17 cellular contexts compared by ENCODE assay signal in genomic region chr11:104565581-104565956, GRCh38.
DNase-seq lines count a peak whose midpoint lies in the region; ATAC-seq, FAIRE-seq and TF ChIP-seq lines count a peak whose summit lies in the region.
"Had no signal": no experiment of that assay in that cellular context is flagged by ENCODE, and none has a peak within 500 bp of the region (broad histone marks: within the 10 kb centered on the region; RNA-seq: fewer than 3 reads in every experiment).

No MANE protein-coding gene starts in this region.

- no peaks in the 10 kb centered on the region for H3K4me1 Mint-ChIP-seq in nephron
- H3K4me1 Mint-ChIP-seq: CD14-positive monocyte had no signal

- no peaks in the 10 kb centered on the region for H4K20me1 ChIP-seq in OCI-LY3 (ENCODE audit: insufficient read depth, low read length)

- H3K27me3 ChIP-seq in OCI-LY3 (ENCODE audit: low read depth, low read length) = no peaks in the 10 kb centered on the region
- no peaks in the 10 kb centered on the region for H3K27me3 ChIP-seq in body of pancreas

- TF ChIP-seq CTCF in OCI-LY3 (IDR thresholded peaks at IDR 0.05; ENCODE audit: low read depth, low read length) (no peak), nephron (IDR thresholded peaks at IDR 0.05; ENCODE audit: unreplicated experiment in 3 of 3) (no peak), body of pancreas (IDR thresholded peaks at IDR 0.05) (no peak), kidney (IDR thresholded peaks at IDR 0.05; ENCODE audit: borderline replicate concordance, extremely low read depth, insufficient read depth) (no peak)

- H3K4me2 ChIP-seq in OCI-LY3 (ENCODE audit: low read length) = peak overlapping the region; percentile 24; the same call in 1 of the 2 replicates

- WGBS in body of pancreas, 2 donors = 21 to 29% methylated on average over 1 of the region's 1 CpG

- no peaks in the 10 kb centered on the region for H3K36me3 ChIP-seq in OCI-LY3 (replicated peaks; ENCODE audit: low read depth, low read length)
- no peaks in the 10 kb centered on the region for H3K36me3 ChIP-seq in body of pancreas (replicated peaks in 1 of 2; ENCODE audit: insufficient read depth in 1 of 2, low read depth in 2 of 2)
- H3K36me3 ChIP-seq in kidney (ENCODE audit: control insufficient read depth in 1 of 2, insufficient read depth in 2 of 2, low read length in 2 of 2) = no peaks in the 10 kb centered on the region

- no peak for TF ChIP-seq POLR2A in body of pancreas (IDR thresholded peaks at IDR 0.05)

- peak; percentile 25 for DNase-seq in DMS53 (lab: John Stamatoyannopoulos, UW)
- no peak for DNase-seq in DMS53 treated with DMSO at 0.1 percent for 48 hours (lab: John Stamatoyannopoulos, UW; ENCODE audit: unreplicated experiment)
- no peak for DNase-seq in body of pancreas
- no peak for DNase-seq in cerebellar nuclear complex (lab: John Stamatoyannopoulos, UW)
- no peak for DNase-seq in kidney
- DNase-seq in NCI-H526 (lab: John Stamatoyannopoulos, UW) = no peak
- DNase-seq: CD8-positive, alpha-beta T cell; COR-L47; DMS79; HCEC 1CT had no signal

- H3K4me3 ChIP-seq in OCI-LY3 (ENCODE audit: low read length) (no peak overlapping the region), body of pancreas (no peak overlapping the region), kidney (ENCODE audit: low read length in 2 of 2) (no peak overlapping the region)
- H3K4me3 ChIP-seq: K562 had no signal

- no peak for ATAC-seq in body of pancreas
- ATAC-seq: CD8-positive, alpha-beta T cell; K562 had no signal

- H3K27ac ChIP-seq in OCI-LY3 (ENCODE audit: low read length) (no peak overlapping the region), body of pancreas (no peak overlapping the region), kidney (ENCODE audit: low read depth in 2 of 2, low read length in 2 of 2) (no peak overlapping the region)
- H3K27ac ChIP-seq: 22Rv1 had no signal

- peaks cover 4% of the 10 kb centered on the region for H3K36me3 Mint-ChIP-seq in nephron (ENCODE audit: low read depth)
- H3K36me3 Mint-ChIP-seq: CD14-positive monocyte; CD8-positive, alpha-beta T cell had no signal

- H3K9me3 Mint-ChIP-seq in nephron = peaks cover 19% of the 10 kb centered on the region

- no peaks in the 10 kb centered on the region for H3K79me2 ChIP-seq in OCI-LY3 (ENCODE audit: low read length)

- H2AFZ ChIP-seq in OCI-LY3 (ENCODE audit: low read depth, low read length) = no peak overlapping the region

- no peak overlapping the region for H3K4me3 Mint-ChIP-seq in nephron
- H3K4me3 Mint-ChIP-seq: CD14-positive monocyte; CD8-positive, alpha-beta T cell had no signal

- intact Hi-C loops in body of pancreas (cut with DNase I) = no loop called here
- intact Hi-C loops in kidney (cut with DNase I) = no loop called here

- H3K9ac ChIP-seq in OCI-LY3 (ENCODE audit: low read length) (no peak overlapping the region), kidney (ENCODE audit: low read length in 2 of 2) (no peak overlapping the region)

- no peaks in the 10 kb centered on the region for H3K27me3 Mint-ChIP-seq in nephron (ENCODE audit: low read depth)

- H3K9me3 ChIP-seq in OCI-LY3 (ENCODE audit: insufficient read depth, low read length) (no peaks in the 10 kb centered on the region), body of pancreas (no peaks in the 10 kb centered on the region), kidney (ENCODE audit: control insufficient read depth in 1 of 2, low read length in 2 of 2) (no peaks in the 10 kb centered on the region)

- no peak for FAIRE-seq in kidney (lab: Jason Lieb, UNC)
- FAIRE-seq: GM12891, H1, K562 had no signal

- H3K4me1 ChIP-seq in OCI-LY3 (ENCODE audit: low read length) = peaks cover 7% of the 10 kb centered on the region
- no peaks in the 10 kb centered on the region for H3K4me1 ChIP-seq in body of pancreas
- H3K4me1 ChIP-seq in kidney (ENCODE audit: control insufficient read depth in 1 of 2, insufficient read depth in 1 of 2, low read depth in 1 of 2, low read length in 2 of 2) = no peaks in the 10 kb centered on the region

- H3K27ac Mint-ChIP-seq in nephron = peak overlapping the region in 2 of 3 experiments; percentile 16 to 29
- H3K27ac Mint-ChIP-seq: CD14-positive monocyte; CD8-positive, alpha-beta T cell had no signal
